In genomic region chr15:31214158-31214863, GRCh38 we compare ENCODE assay signal across 9 cellular contexts.
DNase-seq lines count a peak whose midpoint lies in the region; ATAC-seq and TF ChIP-seq lines count a peak whose summit lies in the region.
"Had no signal": no experiment of that assay in that cellular context is flagged by ENCODE, and none has a peak within 500 bp of the region (broad histone marks: within the 10 kb centered on the region; RNA-seq: fewer than 3 reads in every experiment).

No MANE protein-coding gene starts in this region.

- peak overlapping the region; percentile 77 to 94 for H3K4me3 Mint-ChIP-seq in activated T-cell treated with anti-CD3 and anti-CD28 coated beads, Interleukin-2, amount 50 U/mL, for 72 hours

- no peaks in the 10 kb centered on the region for H3K27me3 ChIP-seq in right lobe of liver
- H3K27me3 ChIP-seq in uterus: no peaks in the 10 kb centered on the region

- H3K27ac ChIP-seq in right lobe of liver (peak overlapping the region in 2 of 3 donors; percentile 88 to 96), uterus (peak overlapping the region; percentile 80 to 90)

- H3K27me3 Mint-ChIP-seq in activated T-cell treated with anti-CD3 and anti-CD28 coated beads, Interleukin-2, amount 50 U/mL, for 72 hours (ENCODE audit: low read depth): no peaks in the 10 kb centered on the region

- peaks cover 22% of the 10 kb centered on the region for H3K4me1 Mint-ChIP-seq in activated T-cell treated with anti-CD3 and anti-CD28 coated beads, Interleukin-2, amount 50 U/mL, for 72 hours (ENCODE audit: low read depth)

- H3K9me3 ChIP-seq in right lobe of liver (peaks cover 0 to 4% (median 0%) of the 10 kb centered on the region in 4 donors), uterus (no peaks in the 10 kb centered on the region)

- H3K4me3 ChIP-seq in right lobe of liver: no peak overlapping the region
- H3K4me3 ChIP-seq in uterus: no peak overlapping the region

- DNase-seq in Right ventricle myocardium inferior (ENCODE audit: missing footprints) (no peak), Right ventricle myocardium superior (no peak), right lobe of liver (peak in 1 of 3 donors; percentile 50), uterus (no peak), GM19238 (ENCODE audit: insufficient read length, low spot score) (no peak), A172 (ENCODE audit: low spot score) (no peak), dermis blood vessel endothelial cell (no peak)
- no peak for DNase-seq in activated T-cell treated with anti-CD3 and anti-CD28 coated beads, Interleukin-2, amount 50 U/mL, for 72 hours
- DNase-seq: OCI-M1 had no signal

- peaks cover 0 to 22% (median 6%) of the 10 kb centered on the region in 4 donors for H3K4me1 ChIP-seq in right lobe of liver
- peaks cover 0 to 6% of the 10 kb centered on the region in 2 donors for H3K4me1 ChIP-seq in uterus

- TF ChIP-seq POLR2A in right lobe of liver (IDR thresholded peaks at IDR 0.05) (no peak), uterus (IDR thresholded peaks at IDR 0.05) (no peak)

- H3K36me3 Mint-ChIP-seq in activated T-cell treated with anti-CD3 and anti-CD28 coated beads, Interleukin-2, amount 50 U/mL, for 72 hours (ENCODE audit: insufficient read depth in 2 of 2): peaks cover 0 to 9% of the 10 kb centered on the region in 2 donors

- no peak overlapping the region for H3K27ac Mint-ChIP-seq in activated T-cell treated with anti-CD3 and anti-CD28 coated beads, Interleukin-2, amount 50 U/mL, for 72 hours

- ATAC-seq in Right ventricle myocardium inferior: peak; percentile 0
- ATAC-seq in Right ventricle myocardium superior (ENCODE audit: poor library complexity): no peak
- ATAC-seq in activated T-cell treated with anti-CD3 and anti-CD28 coated beads, Interleukin-2, amount 50 U/mL, for 72 hours (replicated peaks in 1 of 2): no peak
- ATAC-seq in right lobe of liver: peak in 2 of 4 donors; percentile 3 to 7

- TF ChIP-seq CTCF in right lobe of liver (IDR thresholded peaks at IDR 0.05) (peak in 3 of 4 donors; percentile 7 to 26 (median 15)), uterus (IDR thresholded peaks at IDR 0.05) (no peak)

- no peaks in the 10 kb centered on the region for H3K36me3 ChIP-seq in right lobe of liver
- no peaks in the 10 kb centered on the region for H3K36me3 ChIP-seq in uterus

- intact Hi-C loops in Right ventricle myocardium inferior (cut with DNase I): loop anchor here (2.0 kb wide), 2 partner anchors 22 to 220 kb away; no protein-coding TSS in a partner anchor
- intact Hi-C loops in Right ventricle myocardium superior (cut with DNase I): loop anchor here (2.0 kb wide), 1 partner anchor 112 kb away; the partner anchor contains the start of gene KLF13
- intact Hi-C loops in right lobe of liver (cut with DNase I): loop anchor here (10.0 kb wide), 2 partner anchors 60 to 110 kb away; partner anchors contain the start of gene KLF13 (in 1 of the 2)
- intact Hi-C loops in uterus (cut with DNase I; ENCODE audit: low total_unique reads): no loop called here

- peaks cover 2 to 4% of the 10 kb centered on the region in 2 donors for H3K9me3 Mint-ChIP-seq in activated T-cell treated with anti-CD3 and anti-CD28 coated beads, Interleukin-2, amount 50 U/mL, for 72 hours

- 20% methylated on average over 1 of the region's 8 CpGs for WGBS in right lobe of liver (ENCODE audit: insufficient coverage, low coverage, low lambda C conversion rate, missing lambda C conversion rate)

Comparison
In these comparisons a context has a peak if more than half of its experiments do, and no peak if none do; other contexts are left out.
1. CTCF ChIP-seq: peak in right lobe of liver (3 of 4); none in uterus (0 of 4).